Comparison of ENCODE assay signal across 26 cellular contexts in the genomic region with DNA sequence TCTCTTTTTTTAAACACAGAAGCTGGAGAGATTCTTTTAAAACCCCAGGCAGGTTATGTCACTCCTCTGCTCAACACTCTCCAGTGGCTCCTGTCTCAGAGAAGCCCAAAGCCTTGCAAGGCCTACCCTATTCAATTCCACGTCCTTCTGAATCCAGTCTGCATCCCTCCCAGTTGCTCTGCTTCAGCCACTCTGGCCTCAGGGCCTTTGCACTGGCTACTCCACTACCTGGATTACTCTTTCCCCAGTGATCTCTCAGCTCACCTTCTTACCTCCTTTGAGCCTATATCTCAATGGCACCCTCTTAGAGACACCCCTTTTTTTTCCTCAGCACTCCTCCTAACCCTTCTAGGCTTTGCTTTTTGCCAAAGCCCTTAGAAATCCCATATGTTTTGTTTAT.
DNase-seq lines count a peak whose midpoint lies in the region; ATAC-seq and TF ChIP-seq lines count a peak whose summit lies in the region.
"Had no signal": no experiment of that assay in that cellular context is flagged by ENCODE, and none has a peak within 500 bp of the region (broad histone marks: within the 10 kb centered on the region; RNA-seq: fewer than 3 reads in every experiment).

No MANE protein-coding gene starts in this region.

- ATAC-seq in activated T-helper 17 cell treated with anti-CD3 and anti-CD28 coated beads, Interleukin-2, amount 50 U/mL, for 72 hours (replicated peaks): peak; percentile 1
- ATAC-seq in stimulated activated memory B cell treated with anti-CD40 and anti-IgM and Interleukin-4, amounts not matched to agents 10 μg/mL and 1 μg/mL and 100 μg/mL, for 72 hours: no peak
- ATAC-seq: right cardiac atrium, WTC11 had no signal

- no peaks in the 10 kb centered on the region for H3K36me3 ChIP-seq in Loucy (ENCODE audit: insufficient read depth, low read length)
- H3K36me3 ChIP-seq: ascending aorta, esophagus muscularis mucosa, gastrocnemius medialis, pancreas, spleen had no signal

- no peaks in the 10 kb centered on the region for H4K20me1 ChIP-seq in Loucy (ENCODE audit: insufficient read depth, low read length, poor library complexity, severe bottlenecking)

- H3K9me2 ChIP-seq in Loucy (replicated peaks; ENCODE audit: low read depth, low read length): no peaks in the 10 kb centered on the region
- H3K9me2 ChIP-seq: SK-N-SH had no signal

- peaks cover 33% of the 10 kb centered on the region for H3K4me1 Mint-ChIP-seq in activated naive CD4-positive, alpha-beta T cell treated with anti-CD3 and anti-CD28 coated beads, Interleukin-2, amount 10 ng/mL, durations not matched to agents 7 days and 5 days
- peaks cover 38% of the 10 kb centered on the region for H3K4me1 Mint-ChIP-seq in activated T-helper 17 cell treated with anti-CD3 and anti-CD28 coated beads, Interleukin-2, amount 50 U/mL, for 72 hours
- H3K4me1 Mint-ChIP-seq in stimulated activated memory B cell treated with anti-CD40 and anti-IgM and Interleukin-4, amounts not matched to agents 10 μg/mL and 1 μg/mL and 100 μg/mL, for 72 hours: peaks cover 27% of the 10 kb centered on the region
- H3K4me1 Mint-ChIP-seq: endodermal cell, WTC11 had no signal

- no peak for DNase-seq in activated naive CD4-positive, alpha-beta T cell treated with anti-CD3 and anti-CD28 coated beads, Interleukin-2, amount 10 ng/mL, durations not matched to agents 7 days and 5 days
- DNase-seq in activated naive CD4-positive, alpha-beta T cell treated with anti-CD3 and anti-CD28 coated beads, Interleukin-2, amount 50 U/mL, for 16 hours: no peak
- DNase-seq in stimulated activated CD4-positive, alpha-beta T cell treated with anti-CD3 and anti-CD28 coated beads, Interleukin-2, amount 100 ng/mL, for 48 hours: no peak
- DNase-seq in NCI-H2029 (lab: John Stamatoyannopoulos, UW): no peak
- DNase-seq: activated gamma-delta T cell treated with Interleukin-2 at 50 U/mL for 16 hours, cortex of kidney, endodermal cell, gastrocnemius medialis, NCI-H1092 treated with DMSO at 0.1 percent for 48 hours, NCI-H1930, NCI-H226, NCI-H748 treated with DMSO at 0.1 percent for 48 hours, pancreas, right cardiac atrium, SK-N-SH, spleen, T1000 had no signal

- no peak overlapping the region for H3K9ac ChIP-seq in Loucy (ENCODE audit: low read depth, low read length, poor library complexity, severe bottlenecking)
- H3K9ac ChIP-seq: SK-N-SH had no signal

- H3K79me2 ChIP-seq in Loucy (ENCODE audit: insufficient read depth, low read length): no peaks in the 10 kb centered on the region

- peak overlapping the region; percentile 34 for H3K27ac Mint-ChIP-seq in activated naive CD4-positive, alpha-beta T cell treated with anti-CD3 and anti-CD28 coated beads, Interleukin-2, amount 10 ng/mL, durations not matched to agents 7 days and 5 days
- H3K27ac Mint-ChIP-seq in activated T-helper 17 cell treated with anti-CD3 and anti-CD28 coated beads, Interleukin-2, amount 50 U/mL, for 72 hours: peak overlapping the region; percentile 95
- H3K27ac Mint-ChIP-seq in stimulated activated memory B cell treated with anti-CD40 and anti-IgM and Interleukin-4, amounts not matched to agents 10 μg/mL and 1 μg/mL and 100 μg/mL, for 72 hours: peak overlapping the region; percentile 84
- H3K27ac Mint-ChIP-seq: CD4-positive, alpha-beta T cell; endodermal cell; mesothelial cell of epicardium; nephron; WTC11 had no signal

- H3K4me1 ChIP-seq in Loucy (ENCODE audit: insufficient read depth, low read length, poor library complexity, severe bottlenecking): peaks cover 22% of the 10 kb centered on the region
- H3K4me1 ChIP-seq: ascending aorta, gastrocnemius medialis, pancreas had no signal

- H2AFZ ChIP-seq in Loucy (ENCODE audit: low read length): no peak overlapping the region

- H3K4me2 ChIP-seq in Loucy (ENCODE audit: low read depth, low read length, poor library complexity, severe bottlenecking): peak overlapping the region; percentile 48
- H3K4me2 ChIP-seq: SK-N-SH had no signal

- H3K27me3 Mint-ChIP-seq in activated naive CD4-positive, alpha-beta T cell treated with anti-CD3 and anti-CD28 coated beads, Interleukin-2, amount 10 ng/mL, durations not matched to agents 7 days and 5 days: no peaks in the 10 kb centered on the region
- peaks cover 8% of the 10 kb centered on the region for H3K27me3 Mint-ChIP-seq in activated T-helper 17 cell treated with anti-CD3 and anti-CD28 coated beads, Interleukin-2, amount 50 U/mL, for 72 hours
- no peaks in the 10 kb centered on the region for H3K27me3 Mint-ChIP-seq in stimulated activated memory B cell treated with anti-CD40 and anti-IgM and Interleukin-4, amounts not matched to agents 10 μg/mL and 1 μg/mL and 100 μg/mL, for 72 hours
- H3K27me3 Mint-ChIP-seq: CD4-positive, alpha-beta T cell had no signal

- TF ChIP-seq CTCF in Loucy (conservative IDR thresholded peaks at IDR 0.05; ENCODE audit: low read length): no peak

- H3K9me3 ChIP-seq in Loucy (ENCODE audit: insufficient read depth, low read depth, low read length): no peaks in the 10 kb centered on the region
- H3K9me3 ChIP-seq: ascending aorta, gastrocnemius medialis, pancreas, SK-N-SH, spleen had no signal

- no peaks in the 10 kb centered on the region for H3F3A ChIP-seq in Loucy (ENCODE audit: low read depth)

- peaks cover 1% of the 10 kb centered on the region for H3K9me3 Mint-ChIP-seq in activated naive CD4-positive, alpha-beta T cell treated with anti-CD3 and anti-CD28 coated beads, Interleukin-2, amount 10 ng/mL, durations not matched to agents 7 days and 5 days
- peaks cover 5% of the 10 kb centered on the region for H3K9me3 Mint-ChIP-seq in activated T-helper 17 cell treated with anti-CD3 and anti-CD28 coated beads, Interleukin-2, amount 50 U/mL, for 72 hours
- H3K9me3 Mint-ChIP-seq in stimulated activated memory B cell treated with anti-CD40 and anti-IgM and Interleukin-4, amounts not matched to agents 10 μg/mL and 1 μg/mL and 100 μg/mL, for 72 hours: no peaks in the 10 kb centered on the region
- H3K9me3 Mint-ChIP-seq: CD4-positive, alpha-beta T cell; endodermal cell; mesothelial cell of epicardium had no signal

- CTCF ChIA-PET in activated naive CD4-positive, alpha-beta T cell treated with anti-CD3 and anti-CD28 coated beads, Interleukin-2, amount 10 ng/mL, durations not matched to agents 7 days and 5 days (lab: Charles Lee): interaction anchor here (3.4 kb wide), 1 partner anchor 93 kb away, joined by 11 read pairs; no protein-coding TSS in a partner anchor

- no peaks in the 10 kb centered on the region for H3K36me3 Mint-ChIP-seq in activated naive CD4-positive, alpha-beta T cell treated with anti-CD3 and anti-CD28 coated beads, Interleukin-2, amount 10 ng/mL, durations not matched to agents 7 days and 5 days
- H3K36me3 Mint-ChIP-seq in activated T-helper 17 cell treated with anti-CD3 and anti-CD28 coated beads, Interleukin-2, amount 50 U/mL, for 72 hours (ENCODE audit: low read depth): no peaks in the 10 kb centered on the region
- no peaks in the 10 kb centered on the region for H3K36me3 Mint-ChIP-seq in stimulated activated memory B cell treated with anti-CD40 and anti-IgM and Interleukin-4, amounts not matched to agents 10 μg/mL and 1 μg/mL and 100 μg/mL, for 72 hours
- H3K36me3 Mint-ChIP-seq: mesothelial cell of epicardium had no signal

- H3K4me3 ChIP-seq in Loucy (ENCODE audit: low read length, poor library complexity, severe bottlenecking): no peak overlapping the region
- H3K4me3 ChIP-seq: ascending aorta, esophagus muscularis mucosa, gastrocnemius medialis, pancreas had no signal

- no peaks in the 10 kb centered on the region for H3K27me3 ChIP-seq in Loucy (ENCODE audit: insufficient read depth, low read length, poor library complexity, severe bottlenecking)
- H3K27me3 ChIP-seq: ascending aorta, esophagus muscularis mucosa, gastrocnemius medialis, pancreas, spleen had no signal

- no peak overlapping the region for H3K4me3 Mint-ChIP-seq in activated naive CD4-positive, alpha-beta T cell treated with anti-CD3 and anti-CD28 coated beads, Interleukin-2, amount 10 ng/mL, durations not matched to agents 7 days and 5 days
- peak overlapping the region; percentile 69 for H3K4me3 Mint-ChIP-seq in activated T-helper 17 cell treated with anti-CD3 and anti-CD28 coated beads, Interleukin-2, amount 50 U/mL, for 72 hours
- H3K4me3 Mint-ChIP-seq in stimulated activated memory B cell treated with anti-CD40 and anti-IgM and Interleukin-4, amounts not matched to agents 10 μg/mL and 1 μg/mL and 100 μg/mL, for 72 hours: peak overlapping the region; percentile 35
- H3K4me3 Mint-ChIP-seq: endodermal cell, mesothelial cell of epicardium, nephron, WTC11 had no signal

Comparison
In these comparisons a context has a peak if more than half of its experiments do, and no peak if none do; other contexts are left out.
1. H3K27ac Mint-ChIP-seq: peak in every context shown above with its lines; median percentile 95 in activated T-helper 17 cell treated with anti-CD3 and anti-CD28 coated beads, Interleukin-2, amount 50 U/mL, for 72 hours; 84 in stimulated activated memory B cell treated with anti-CD40 and anti-IgM and Interleukin-4, amounts not matched to agents 10 μg/mL and 1 μg/mL and 100 μg/mL, for 72 hours; 34 in activated naive CD4-positive, alpha-beta T cell treated with anti-CD3 and anti-CD28 coated beads, Interleukin-2, amount 10 ng/mL, durations not matched to agents 7 days and 5 days.